ENCODE assay signal across 9 cellular contexts in genomic region chr9:136482793-136483588, GRCh38. TPM values are rescaled to one million over a fixed set of nuclear protein-coding genes. Genes with fewer than 3 reads are reported as not detected.
DNase-seq lines count a peak whose midpoint lies in the region; ATAC-seq, FAIRE-seq and TF ChIP-seq lines count a peak whose summit lies in the region.
"Had no signal": no experiment of that assay in that cellular context is flagged by ENCODE, and none has a peak within 500 bp of the region (broad histone marks: within the 10 kb centered on the region; RNA-seq: fewer than 3 reads in every experiment).

Gene SEC16A, minus strand, starts transcription at chr9:136483040. Its CDS starts 5,425 bp downstream, at chr9:136477615.

- H3K4me1 ChIP-seq in kidney (ENCODE audit: control insufficient read depth in 1 of 2, insufficient read depth in 1 of 2, low read depth in 1 of 2, low read length in 2 of 2) = peaks cover 17 to 23% of the 10 kb centered on the region in 2 donors

- no peaks in the 10 kb centered on the region for H3K9me3 ChIP-seq in kidney (ENCODE audit: control insufficient read depth in 1 of 2, low read length in 2 of 2)

- ATAC-seq in HG03439 (IDR thresholded peaks at IDR 0.05; ENCODE audit: unreplicated experiment) = peak; percentile 55

- DNase-seq in AML-193 (lab: John Stamatoyannopoulos, UW) (peak; percentile 98), GM19238 (ENCODE audit: insufficient read length, low spot score) (peak; percentile 94), NCI-H510A (lab: John Stamatoyannopoulos, UW) (peak; percentile 97), cerebellar nuclear complex (lab: John Stamatoyannopoulos, UW) (peak; percentile 83 to 99), kidney (peak; percentile 100)
- peak; percentile 99 for DNase-seq in activated CD4-positive, alpha-beta T cell treated with anti-CD3 and anti-CD28 coated beads for 1 hour
- DNase-seq in stimulated activated CD4-positive, alpha-beta T cell treated with anti-CD3 and anti-CD28 coated beads, Interleukin-15, amount 100 ng/mL, for 1 hour (ENCODE audit: low read depth in 1 of 2, low spot score in 1 of 2) = peak; percentile 100

- H3K36me3 ChIP-seq in kidney (ENCODE audit: control insufficient read depth in 1 of 2, insufficient read depth in 2 of 2, low read length in 2 of 2) = no peaks in the 10 kb centered on the region

- intact Hi-C loops in kidney (cut with DNase I) = no loop called here

- peak within 1 kb of the TSS; percentile 100 for H3K27ac ChIP-seq in kidney (ENCODE audit: low read depth in 2 of 2, low read length in 2 of 2)

- FAIRE-seq in kidney (lab: Jason Lieb, UNC) = no peak
- FAIRE-seq: TTC549 had no signal

- no peak for TF ChIP-seq CTCF in kidney (IDR thresholded peaks at IDR 0.05; ENCODE audit: borderline replicate concordance, extremely low read depth, insufficient read depth)

- H3K9ac ChIP-seq in kidney (ENCODE audit: low read length in 2 of 2) = peak within 1 kb of the TSS; percentile 77 to 88

- peak within 1 kb of the TSS; percentile 76 to 88 for H3K4me3 ChIP-seq in kidney (ENCODE audit: low read length in 2 of 2)

RNA-seq across cellular contexts. Expression of gene SEC16A, which starts in this region (rescaled TPM):
- total RNA-seq in kidney = 67.1 TPM
- 37.0 TPM for polyA plus RNA-seq in kidney (ENCODE audit: insufficient read depth, low read depth, low replicate concordance)

Comparison
In these comparisons a context has a peak if more than half of its experiments do, and no peak if none do; other contexts are left out.
1. Peak in every context shown above with its lines: DNase-seq, ATAC-seq, H3K4me3 ChIP-seq and H3K27ac ChIP-seq.